ENCODE assay signal across 10 cellular contexts in genomic region chr11:96229354-96229973, GRCh38.
A peak's percentile ranks its signal among the peaks of the same experiment; 100 is the strongest.
DNase-seq lines count a peak whose midpoint lies in the region; ATAC-seq, FAIRE-seq and TF ChIP-seq lines count a peak whose summit lies in the region.
"Had no signal": no experiment of that assay in that cellular context is flagged by ENCODE, and none has a peak within 500 bp of the region (broad histone marks: within the 10 kb centered on the region; RNA-seq: fewer than 3 reads in every experiment).

No MANE protein-coding gene starts in this region.

- no peaks in the 10 kb centered on the region for H3K9me3 Mint-ChIP-seq in progenitor cell of endocrine pancreas (ENCODE audit: low read depth)
- no peaks in the 10 kb centered on the region for H3K9me3 Mint-ChIP-seq in nephron progenitor cell

- no peaks in the 10 kb centered on the region for H3K36me3 ChIP-seq in brain microvascular endothelial cell (replicated peaks)

- TF ChIP-seq CTCF in brain microvascular endothelial cell (IDR thresholded peaks at IDR 0.05; ENCODE audit: low read depth, low read length, missing control alignments): no peak
- TF ChIP-seq CTCF in progenitor cell of endocrine pancreas (IDR thresholded peaks at IDR 0.05; ENCODE audit: unreplicated experiment): no peak
- TF ChIP-seq CTCF in nephron progenitor cell (IDR thresholded peaks at IDR 0.05): no peak

- H3K36me3 Mint-ChIP-seq in progenitor cell of endocrine pancreas (ENCODE audit: insufficient read depth): peaks cover 5% of the 10 kb centered on the region
- H3K36me3 Mint-ChIP-seq in nephron progenitor cell (ENCODE audit: low read depth): peaks cover 42% of the 10 kb centered on the region

- in situ Hi-C loops in brain microvascular endothelial cell (cut with HindIII; ENCODE audit: low pct_ligation_motif_present, low sequenced_read_pairs): no loop called here

- H3K4me1 Mint-ChIP-seq in progenitor cell of endocrine pancreas (ENCODE audit: low read depth): peaks cover under 1% of the 10 kb centered on the region
- H3K4me1 Mint-ChIP-seq in nephron progenitor cell: peaks cover 18% of the 10 kb centered on the region

- peak overlapping the region; percentile 83 for H3K27ac ChIP-seq in brain microvascular endothelial cell

- H3K27ac Mint-ChIP-seq in progenitor cell of endocrine pancreas (peak overlapping the region; percentile 5), nephron progenitor cell (no peak overlapping the region)

- peak; percentile 58 for FAIRE-seq in HTR-8/SVneo (lab: Jason Lieb, UNC)
- FAIRE-seq: bronchial epithelial cell had no signal

- no peaks in the 10 kb centered on the region for H3K27me3 Mint-ChIP-seq in progenitor cell of endocrine pancreas
- H3K27me3 Mint-ChIP-seq in nephron progenitor cell (ENCODE audit: low read depth, poor library complexity): no peaks in the 10 kb centered on the region

- DNase-seq in CD1c-positive myeloid dendritic cell (ENCODE audit: extremely low spot score): peak; percentile 89
- DNase-seq in HTR-8/SVneo (ENCODE audit: insufficient read length, low spot score): no peak
- DNase-seq in brain microvascular endothelial cell: no peak
- DNase-seq in progenitor cell of endocrine pancreas (ENCODE audit: low spot score, unreplicated experiment): no peak
- DNase-seq in nephron progenitor cell: no peak
- DNase-seq in A172 (ENCODE audit: low spot score): no peak
- DNase-seq: NCI-H526 had no signal

- no peaks in the 10 kb centered on the region for H3K27me3 ChIP-seq in brain microvascular endothelial cell (replicated peaks)

- H3K4me3 Mint-ChIP-seq in progenitor cell of endocrine pancreas (ENCODE audit: low read depth) (no peak overlapping the region), nephron progenitor cell (no peak overlapping the region)

- ATAC-seq in GM18867 (IDR thresholded peaks at IDR 0.05; ENCODE audit: unreplicated experiment) (no peak), GM21723 (IDR thresholded peaks at IDR 0.05; ENCODE audit: unreplicated experiment) (no peak)

- no peak overlapping the region for H3K4me3 ChIP-seq in brain microvascular endothelial cell (ENCODE audit: low read depth, low read length)
